In the genomic region with DNA sequence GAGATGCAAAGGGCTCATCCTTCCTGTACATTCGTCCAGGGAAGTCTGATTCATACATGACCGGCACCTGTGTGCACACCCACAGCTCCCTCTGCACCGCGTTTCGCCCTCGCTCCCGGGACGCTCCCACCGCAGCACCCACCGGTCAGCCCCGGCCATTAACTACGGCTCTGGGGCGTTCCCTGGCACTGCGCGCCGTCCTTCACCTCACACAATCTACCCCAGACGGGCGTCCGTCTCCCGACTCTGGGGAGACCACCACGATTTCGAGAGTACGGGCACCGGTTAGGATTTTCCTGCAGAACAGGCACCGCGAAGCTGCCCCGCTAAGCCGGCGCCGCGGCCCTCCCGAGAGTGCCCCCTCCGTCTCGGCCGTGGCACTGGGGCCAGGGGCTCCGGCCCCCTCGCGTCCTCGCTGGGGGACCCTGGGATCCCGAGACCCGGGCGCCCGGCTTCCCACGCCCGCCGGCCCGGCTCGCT, we compare ENCODE assay signal across 8 cellular contexts. TPM values are rescaled to one million over a fixed set of nuclear protein-coding genes. Genes with fewer than 3 reads are reported as not detected.
DNase-seq lines count a peak whose midpoint lies in the region; ATAC-seq and TF ChIP-seq lines count a peak whose summit lies in the region.

No MANE protein-coding gene starts in this region.

- ATAC-seq in GM21619 (IDR thresholded peaks at IDR 0.05; ENCODE audit: unreplicated experiment) = peak; percentile 34
- peak; percentile 67 for ATAC-seq in left lobe of liver

- H3K27ac ChIP-seq in VCaP = peak overlapping the region; percentile 95
- H3K27ac ChIP-seq in coronary artery = peak overlapping the region; percentile 91 to 99

- peak overlapping the region; percentile 96 for H3K4me3 ChIP-seq in coronary artery

- DNase-seq in ELR (ENCODE audit: low read depth) (peak; percentile 81), HuH-7.5 (ENCODE audit: low spot score) (peak; percentile 40), coronary artery (ENCODE audit: low spot score) (no peak), left lobe of liver (ENCODE audit: low spot score) (peak; percentile 72), cerebellar nuclear complex (lab: John Stamatoyannopoulos, UW) (no peak)
- DNase-seq in stimulated activated CD4-positive, alpha-beta T cell treated with anti-CD3 and anti-CD28 coated beads, Interleukin-2, amount 100 ng/mL, for 48 hours = peak; percentile 25 to 27

- no peak for TF ChIP-seq CTCF in VCaP (conservative IDR thresholded peaks at IDR 0.05)
- TF ChIP-seq CTCF in coronary artery (IDR thresholded peaks at IDR 0.05) = no peak

RNA-seq across cellular contexts. Expression of gene ATE1, which starts 0.4 kb away (rescaled TPM):
- 20.1 TPM for total RNA-seq in left lobe of liver

RNA-seq across cellular contexts. Expression of gene NSMCE4A, which starts 47.6 kb away (rescaled TPM):
- total RNA-seq in left lobe of liver = 31.6 TPM

Comparison
In these comparisons a context has a peak if more than half of its experiments do, and no peak if none do; other contexts are left out.
1. DNase-seq: peak in ELR (single experiment), HuH-7.5 (single experiment), left lobe of liver (single experiment) and stimulated activated CD4-positive, alpha-beta T cell treated with anti-CD3 and anti-CD28 coated beads, Interleukin-2, amount 100 ng/mL, for 48 hours (2 of 2); none in coronary artery (single experiment) and cerebellar nuclear complex (0 of 2).